ENCODE assay signal across 25 cellular contexts in the genomic region with DNA sequence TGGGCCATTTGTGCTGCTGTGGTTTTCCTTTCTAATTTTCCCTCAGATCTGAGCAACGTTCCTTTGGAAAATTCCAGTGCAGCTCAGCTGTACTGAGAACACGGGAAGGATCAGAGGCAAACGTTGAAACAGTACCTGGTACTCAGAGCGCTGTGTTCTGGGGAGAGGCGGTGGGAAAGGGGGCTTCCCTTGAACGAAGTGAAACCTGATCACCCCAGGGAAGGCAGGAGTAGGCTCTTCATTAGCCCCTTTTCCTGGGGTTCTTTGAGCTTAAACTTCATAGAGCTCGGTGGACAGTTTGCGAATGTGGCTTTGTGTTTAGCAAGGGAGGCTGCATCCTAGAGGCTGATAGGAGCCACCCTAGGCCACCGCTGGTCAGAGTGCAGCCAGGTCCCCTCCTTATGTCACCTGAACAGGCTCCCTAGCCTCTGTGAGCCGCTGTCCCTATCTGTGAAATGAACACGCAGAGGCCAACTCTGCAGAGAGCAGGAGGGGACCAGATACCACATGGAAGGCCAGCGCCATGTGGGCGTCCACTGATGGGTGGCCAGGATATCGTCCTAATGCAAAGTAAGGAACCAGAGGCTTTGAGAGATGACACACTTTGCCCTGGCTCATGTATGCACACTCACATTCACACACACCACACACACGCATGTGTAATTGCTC.
"Had no signal": no experiment of that assay in that cellular context is flagged by ENCODE, and none has a peak within 500 bp of the region (broad histone marks: within the 10 kb centered on the region; RNA-seq: fewer than 3 reads in every experiment).

No MANE protein-coding gene starts in this region.

- H3K36me3 Mint-ChIP-seq: activated naive CD8-positive, alpha-beta T cell treated with anti-CD3 and anti-CD28 coated beads, Interleukin-2, amount 10 ng/mL, durations not matched to agents 7 days and 5 days; T-cell had no signal

- H3K4me3 ChIP-seq: adrenal gland, SK-N-MC had no signal

- H3K9me3 ChIP-seq: adrenal gland had no signal

- H3K27ac ChIP-seq: adrenal gland, SK-N-MC had no signal

- H3K27ac Mint-ChIP-seq: activated B cell treated with CpG ODN at 0.5 μM for 24 hours; activated CD4-positive, alpha-beta T cell treated with anti-CD3 and anti-CD28 coated beads, Interleukin-2, amount 10 ng/mL, durations not matched to agents 24 days and 14 days; activated naive CD8-positive, alpha-beta T cell treated with anti-CD3 and anti-CD28 coated beads, Interleukin-2, amount 10 ng/mL, durations not matched to agents 7 days and 5 days; activated T-helper 17 cell treated with anti-CD3 and anti-CD28 coated beads, Interleukin-2, amount 50 U/mL, for 72 hours; T-cell had no signal

- H3K27me3 Mint-ChIP-seq: activated CD4-positive, alpha-beta T cell treated with anti-CD3 and anti-CD28 coated beads, Interleukin-2, amount 10 ng/mL, durations not matched to agents 24 days and 14 days; activated naive CD8-positive, alpha-beta T cell treated with anti-CD3 and anti-CD28 coated beads, Interleukin-2, amount 10 ng/mL, durations not matched to agents 7 days and 5 days; activated T-helper 17 cell treated with anti-CD3 and anti-CD28 coated beads, Interleukin-2, amount 50 U/mL, for 72 hours; T-cell had no signal

- H3K4me3 Mint-ChIP-seq: activated B cell treated with CpG ODN at 0.5 μM for 24 hours; activated CD4-positive, alpha-beta T cell treated with anti-CD3 and anti-CD28 coated beads, Interleukin-2, amount 10 ng/mL, durations not matched to agents 24 days and 14 days; activated naive CD8-positive, alpha-beta T cell treated with anti-CD3 and anti-CD28 coated beads, Interleukin-2, amount 10 ng/mL, durations not matched to agents 7 days and 5 days; activated T-helper 17 cell treated with anti-CD3 and anti-CD28 coated beads, Interleukin-2, amount 50 U/mL, for 72 hours; T-cell had no signal

- H3K4me1 Mint-ChIP-seq: activated B cell treated with CpG ODN at 0.5 μM for 24 hours; activated CD4-positive, alpha-beta T cell treated with anti-CD3 and anti-CD28 coated beads, Interleukin-2, amount 10 ng/mL, durations not matched to agents 24 days and 14 days; activated naive CD8-positive, alpha-beta T cell treated with anti-CD3 and anti-CD28 coated beads, Interleukin-2, amount 10 ng/mL, durations not matched to agents 7 days and 5 days; activated T-helper 17 cell treated with anti-CD3 and anti-CD28 coated beads, Interleukin-2, amount 50 U/mL, for 72 hours; T-cell had no signal

- H3K4me1 ChIP-seq: adrenal gland had no signal

- DNase-seq: activated B cell treated with CpG ODN at 0.5 μM for 24 hours; activated CD4-positive, alpha-beta T cell treated with anti-CD3 and anti-CD28 coated beads for 1 hour; activated CD4-positive, alpha-beta T cell treated with anti-CD3 and anti-CD28 coated beads, Interleukin-2, amount 10 ng/mL, durations not matched to agents 24 days and 14 days; activated CD4-positive, alpha-beta T cell treated with anti-CD3 and anti-CD28 coated beads, Interleukin-2, amount 50 U/mL, for 48 hours; activated naive CD4-positive, alpha-beta T cell treated with anti-CD3 and anti-CD28 coated beads, Interleukin-2, amount 50 U/mL, for 16 hours; activated naive CD8-positive, alpha-beta T cell treated with anti-CD3 and anti-CD28 coated beads, Interleukin-2, amount 10 ng/mL, durations not matched to agents 7 days and 5 days; activated T-cell treated with anti-CD3 and anti-CD28 coated beads for 4 hours; activated T-cell treated with anti-CD3 and anti-CD28 coated beads, Interleukin-2, amount 50 U/mL, for 48 hours; adrenal gland; anterior cingulate cortex; Karpas-422; NCI-H1105 treated with DMSO at 0.1 percent for 48 hours; NCI-H1436 treated with DMSO at 0.1 percent for 48 hours; NCI-H187; NCI-H2081; NCI-H510A treated with DMSO at 0.1 percent for 48 hours; NCI-H69; NK-92 treated with Interleukin-12 subunit alpha and Interleukin-12 subunit beta, amount 100 ng/mL, for 24 hours; OCI-M1; RPMI8226; T-cell; T-helper 2 cell; T1000 had no signal

- H3K9me3 Mint-ChIP-seq: activated B cell treated with CpG ODN at 0.5 μM for 24 hours; activated CD4-positive, alpha-beta T cell treated with anti-CD3 and anti-CD28 coated beads, Interleukin-2, amount 10 ng/mL, durations not matched to agents 24 days and 14 days; activated naive CD8-positive, alpha-beta T cell treated with anti-CD3 and anti-CD28 coated beads, Interleukin-2, amount 10 ng/mL, durations not matched to agents 7 days and 5 days; activated T-helper 17 cell treated with anti-CD3 and anti-CD28 coated beads, Interleukin-2, amount 50 U/mL, for 72 hours; T-cell had no signal
